In the genomic region with DNA sequence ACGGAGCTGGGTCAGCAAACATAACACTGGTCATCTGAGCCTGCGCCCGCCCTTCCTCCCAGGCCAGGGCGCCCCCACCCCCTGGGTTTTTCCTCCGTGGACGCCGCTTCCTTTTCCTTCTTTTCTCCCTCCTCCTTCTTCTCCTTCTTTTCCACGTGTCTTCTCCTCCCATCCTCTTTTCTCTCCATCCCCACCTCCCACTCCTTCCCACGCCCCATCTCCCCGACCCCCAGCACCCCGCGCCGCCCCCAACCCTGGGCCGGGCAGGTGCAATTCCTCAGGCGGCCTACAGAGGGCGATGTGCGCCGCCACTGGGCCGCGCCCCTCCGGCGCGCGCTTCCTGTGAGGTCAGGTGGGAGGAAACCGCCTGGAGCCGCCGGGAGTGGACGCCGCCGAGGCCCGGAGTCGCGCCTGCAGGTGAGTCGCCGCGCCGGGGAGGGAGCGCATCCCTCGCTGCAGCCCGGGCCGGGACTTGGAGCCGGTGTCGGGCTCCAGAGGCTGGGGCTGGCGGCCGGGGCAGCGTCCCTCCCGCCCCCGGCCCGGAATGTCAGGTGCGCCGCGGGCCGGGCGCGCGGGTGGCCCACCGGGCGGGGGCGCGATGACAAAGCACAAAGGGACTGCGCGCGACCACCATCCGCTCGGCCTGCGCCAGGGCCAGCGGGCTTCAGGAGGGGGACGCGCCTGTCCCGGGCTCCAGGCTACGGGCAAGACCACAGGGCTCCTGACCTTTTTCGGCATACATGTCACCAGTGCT, we compare ENCODE assay signal across 8 cellular contexts. TPM values are rescaled to one million over a fixed set of nuclear protein-coding genes. Genes with fewer than 3 reads are reported as not detected.
DNase-seq lines count a peak whose midpoint lies in the region; ATAC-seq and TF ChIP-seq lines count a peak whose summit lies in the region.

A gene with protein sequence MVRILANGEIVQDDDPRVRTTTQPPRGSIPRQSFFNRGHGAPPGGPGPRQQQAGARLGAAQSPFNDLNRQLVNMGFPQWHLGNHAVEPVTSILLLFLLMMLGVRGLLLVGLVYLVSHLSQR (plus strand): TSS at position 351 of the 754 bp plus-strand sequence. CDS start 1,497 bp downstream, outside the sequence.

- CTCF ChIA-PET in AG04449 (lab: Yijun Ruan, JAX), result interaction anchor here (0.7 to 9.0 kb wide), 11 partner anchors 9 to 86 kb away, joined by 3 to 89 read pairs (median 4); no protein-coding TSS in a partner anchor

- H3K9me3 Mint-ChIP-seq in nephron, result no peaks in the 10 kb centered on the region

- ATAC-seq in esophagus mucosa (peak; percentile 97), HG03460 (IDR thresholded peaks at IDR 0.05; ENCODE audit: unreplicated experiment) (no peak)

- H3K27me3 Mint-ChIP-seq in nephron (ENCODE audit: low read depth), result peaks cover 43% of the 10 kb centered on the region

- DNase-seq in AG04449 (ENCODE audit: low read depth, low spot score) (no peak), GM20000 (ENCODE audit: low spot score) (peak; percentile 88), NCI-H510A (lab: John Stamatoyannopoulos, UW) (peak; percentile 60), activated T-cell treated with anti-CD3 and anti-CD28 coated beads for 48 hours (ENCODE audit: low read depth) (peak; percentile 76)
- DNase-seq in stimulated activated naive CD4-positive, alpha-beta T cell treated with Interleukin-2 at 50 U/mL for 16 hours (lab: John Stamatoyannopoulos, UW), result peak; percentile 71

- H3K4me3 Mint-ChIP-seq in nephron, result peak within 1 kb of the TSS; percentile 66 to 79 (median 75)

- H3K4me3 ChIP-seq in AG04449 (ENCODE audit: low read depth, low read length), result peak within 1 kb of the TSS; percentile 30

- H3K27ac Mint-ChIP-seq in nephron, result no peak within 1 kb of the TSS

- TF ChIP-seq CTCF in AG04449 (IDR thresholded peaks at IDR 0.05; ENCODE audit: insufficient read depth, low read length, missing control alignments) (peak; percentile 87), GM20000 (IDR thresholded peaks at IDR 0.05; ENCODE audit: extremely low read depth, missing control alignments) (peak; percentile 55), nephron (IDR thresholded peaks at IDR 0.05; ENCODE audit: unreplicated experiment in 3 of 3) (peak; percentile 100)

- POLR2A ChIA-PET in AG04449 (lab: Yijun Ruan, JAX), result no interaction called here

- peaks cover 9% of the 10 kb centered on the region for H3K36me3 Mint-ChIP-seq in nephron (ENCODE audit: low read depth)

- H3K4me1 Mint-ChIP-seq in nephron, result no peaks in the 10 kb centered on the region

RNA-seq across cellular contexts. Expression of the gene that starts here (rescaled TPM):
- total RNA-seq in esophagus mucosa, result 2.9 TPM
